16 cellular contexts compared by ENCODE assay signal in genomic region chr1:33563702-33564101, GRCh38.
"Had no signal": no experiment of that assay in that cellular context is flagged by ENCODE, and none has a peak within 500 bp of the region (broad histone marks: within the 10 kb centered on the region; RNA-seq: fewer than 3 reads in every experiment).

No MANE protein-coding gene starts in this region.

- H3K36me3 Mint-ChIP-seq: activated naive CD8-positive, alpha-beta T cell treated with anti-CD3 and anti-CD28 coated beads for 36 hours; immature natural killer cell; neural progenitor cell had no signal

- H3K27ac Mint-ChIP-seq: activated CD8-positive, alpha-beta T cell treated with anti-CD3 and anti-CD28 coated beads for 36 hours; activated naive CD8-positive, alpha-beta T cell treated with anti-CD3 and anti-CD28 coated beads for 36 hours; activated T-cell treated with anti-CD3 and anti-CD28 coated beads, Interleukin-2, amount 50 U/mL, for 72 hours; immature natural killer cell; neural progenitor cell had no signal

- H3K27me3 ChIP-seq: breast epithelium, dorsolateral prefrontal cortex, neural progenitor cell, ovary had no signal

- ATAC-seq: activated CD8-positive, alpha-beta T cell treated with anti-CD3 and anti-CD28 coated beads for 36 hours; activated T-cell treated with anti-CD3 and anti-CD28 coated beads, Interleukin-2, amount 50 U/mL, for 72 hours had no signal

- H3K27ac ChIP-seq: breast epithelium, dorsolateral prefrontal cortex, neural progenitor cell, ovary, WERI-Rb-1 had no signal

- H3K4me3 ChIP-seq: breast epithelium, dorsolateral prefrontal cortex, neural progenitor cell, ovary had no signal

- H3K9me3 Mint-ChIP-seq: activated CD8-positive, alpha-beta T cell treated with anti-CD3 and anti-CD28 coated beads for 36 hours; activated naive CD8-positive, alpha-beta T cell treated with anti-CD3 and anti-CD28 coated beads for 36 hours; activated T-cell treated with anti-CD3 and anti-CD28 coated beads, Interleukin-2, amount 50 U/mL, for 72 hours; immature natural killer cell; neural progenitor cell had no signal

- H3K4me3 Mint-ChIP-seq: activated CD8-positive, alpha-beta T cell treated with anti-CD3 and anti-CD28 coated beads for 36 hours; activated naive CD8-positive, alpha-beta T cell treated with anti-CD3 and anti-CD28 coated beads for 36 hours; activated T-cell treated with anti-CD3 and anti-CD28 coated beads, Interleukin-2, amount 50 U/mL, for 72 hours; immature natural killer cell; neural progenitor cell had no signal

- H3K4me1 ChIP-seq: breast epithelium, neural progenitor cell had no signal

- H3K9me3 ChIP-seq: breast epithelium, ovary had no signal

- H3K36me3 ChIP-seq: breast epithelium, neural progenitor cell, ovary, WERI-Rb-1 had no signal

- H3K4me1 Mint-ChIP-seq: activated naive CD8-positive, alpha-beta T cell treated with anti-CD3 and anti-CD28 coated beads for 36 hours; immature natural killer cell; neural progenitor cell had no signal

- DNase-seq: activated CD4-positive, alpha-beta T cell treated with anti-CD3 and anti-CD28 coated beads for 4 hours; activated CD8-positive, alpha-beta memory T cell treated with anti-CD3 and anti-CD28 coated beads, Interleukin-2, amount 50 U/mL, for 4 hours; activated CD8-positive, alpha-beta T cell treated with anti-CD3 and anti-CD28 coated beads for 36 hours; activated gamma-delta T cell treated with Interleukin-2 at 50 U/mL for 16 hours; activated naive CD8-positive, alpha-beta T cell treated with anti-CD3 and anti-CD28 coated beads for 36 hours; activated T-cell treated with anti-CD3 and anti-CD28 coated beads, Interleukin-2, amount 50 U/mL, for 72 hours; dorsolateral prefrontal cortex; immature natural killer cell; ovary; retina; small intestine; T-helper 1 cell; trophoblast cell; WERI-Rb-1 had no signal
